1 cellular context compared by ENCODE assay signal in the genomic region with DNA sequence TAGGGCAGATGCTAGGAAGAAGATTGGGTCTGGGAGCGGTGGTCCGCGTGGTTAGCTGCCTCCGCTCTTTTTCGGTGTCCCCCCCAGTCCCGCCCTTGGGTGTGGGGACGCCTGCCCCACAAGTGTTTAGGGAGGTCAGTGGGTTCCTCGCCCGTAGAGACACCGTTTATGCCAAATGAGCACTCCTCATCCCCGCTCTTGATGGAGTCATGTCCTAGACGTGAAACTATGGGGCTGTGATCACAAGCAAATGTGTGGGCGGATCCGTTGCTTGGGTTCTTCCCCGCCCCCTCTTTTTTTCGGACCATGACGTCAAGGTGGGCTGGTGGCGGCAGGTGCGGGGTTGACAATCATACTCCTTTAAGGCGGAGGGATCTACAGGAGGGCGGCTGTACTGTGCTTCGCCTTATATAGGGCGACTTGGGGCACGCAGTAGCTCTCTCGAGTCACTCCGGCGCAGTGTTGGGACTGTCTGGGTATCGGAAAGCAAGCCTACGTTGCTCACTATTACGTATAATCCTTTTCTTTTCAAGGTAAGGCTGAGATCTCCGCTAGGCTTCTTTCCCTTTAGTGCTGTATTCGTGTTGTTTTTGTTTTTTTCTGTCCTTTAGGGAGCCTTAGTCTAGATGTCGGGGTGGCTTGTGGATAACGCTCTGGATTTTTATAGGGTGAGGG.
A peak's percentile ranks its signal among the peaks of the same experiment; 100 is the strongest.
TF ChIP-seq lines count a peak whose summit lies in the region.

A gene (plus strand): TSS at position 439 of the 675 bp plus-strand sequence. CDS start 1,529 bp downstream, outside the sequence.

TF ChIP-seq in GM12878, 131 proteins besides CTCF, POLR2A, EP300 and RAD21 (continued from another document and continues in another):
- TF ChIP-seq, protein P1, sequence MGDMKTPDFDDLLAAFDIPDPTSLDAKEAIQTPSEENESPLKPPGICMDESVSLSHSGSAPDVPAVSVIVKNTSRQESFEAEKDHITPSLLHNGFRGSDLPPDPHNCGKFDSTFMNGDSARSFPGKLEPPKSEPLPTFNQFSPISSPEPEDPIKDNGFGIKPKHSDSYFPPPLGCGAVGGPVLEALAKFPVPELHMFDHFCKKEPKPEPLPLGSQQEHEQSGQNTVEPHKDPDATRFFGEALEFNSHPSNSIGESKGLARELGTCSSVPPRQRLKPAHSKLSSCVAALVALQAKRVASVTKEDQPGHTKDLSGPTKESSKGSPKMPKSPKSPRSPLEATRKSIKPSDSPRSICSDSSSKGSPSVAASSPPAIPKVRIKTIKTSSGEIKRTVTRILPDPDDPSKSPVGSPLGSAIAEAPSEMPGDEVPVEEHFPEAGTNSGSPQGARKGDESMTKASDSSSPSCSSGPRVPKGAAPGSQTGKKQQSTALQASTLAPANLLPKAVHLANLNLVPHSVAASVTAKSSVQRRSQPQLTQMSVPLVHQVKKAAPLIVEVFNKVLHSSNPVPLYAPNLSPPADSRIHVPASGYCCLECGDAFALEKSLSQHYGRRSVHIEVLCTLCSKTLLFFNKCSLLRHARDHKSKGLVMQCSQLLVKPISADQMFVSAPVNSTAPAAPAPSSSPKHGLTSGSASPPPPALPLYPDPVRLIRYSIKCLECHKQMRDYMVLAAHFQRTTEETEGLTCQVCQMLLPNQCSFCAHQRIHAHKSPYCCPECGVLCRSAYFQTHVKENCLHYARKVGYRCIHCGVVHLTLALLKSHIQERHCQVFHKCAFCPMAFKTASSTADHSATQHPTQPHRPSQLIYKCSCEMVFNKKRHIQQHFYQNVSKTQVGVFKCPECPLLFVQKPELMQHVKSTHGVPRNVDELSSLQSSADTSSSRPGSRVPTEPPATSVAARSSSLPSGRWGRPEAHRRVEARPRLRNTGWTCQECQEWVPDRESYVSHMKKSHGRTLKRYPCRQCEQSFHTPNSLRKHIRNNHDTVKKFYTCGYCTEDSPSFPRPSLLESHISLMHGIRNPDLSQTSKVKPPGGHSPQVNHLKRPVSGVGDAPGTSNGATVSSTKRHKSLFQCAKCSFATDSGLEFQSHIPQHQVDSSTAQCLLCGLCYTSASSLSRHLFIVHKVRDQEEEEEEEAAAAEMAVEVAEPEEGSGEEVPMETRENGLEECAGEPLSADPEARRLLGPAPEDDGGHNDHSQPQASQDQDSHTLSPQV (IDR thresholded peaks at IDR 0.05): no peak
- TF ChIP-seq WRNIP1 (IDR thresholded peaks at IDR 0.05; ENCODE audit: borderline replicate concordance, low read depth, low read length) (peak; percentile 93; the same call in 1 of the 2 replicates), MEF2B (IDR thresholded peaks at IDR 0.05; ENCODE audit: partially characterized antibody, poor library complexity, severe bottlenecking) (peak; percentile 56), RB1 (IDR thresholded peaks at IDR 0.05; ENCODE audit: borderline replicate concordance) (peak; percentile 57; the same call in 1 of the 2 replicates), SP1 (IDR thresholded peaks at IDR 0.05; ENCODE audit: low read depth, low read length) (peak; percentile 95), ZZZ3 (IDR thresholded peaks at IDR 0.05; ENCODE audit: control insufficient read depth, insufficient read length, low read depth) (no peak), CEBPB (IDR thresholded peaks at IDR 0.05; ENCODE audit: borderline replicate concordance in 1 of 2, low read depth in 2 of 2, low read length in 2 of 2) (no peak), TCF3 (IDR thresholded peaks at IDR 0.05; ENCODE audit: borderline replicate concordance, insufficient read depth, low read depth, low read length) (peak; percentile 96), RBBP5 (conservative IDR thresholded peaks at IDR 0.05) (no peak), HDAC6 (IDR thresholded peaks at IDR 0.05; ENCODE audit: unreplicated experiment) (peak; percentile 97), POLR2AphosphoS2 (IDR thresholded peaks at IDR 0.05; ENCODE audit: low read depth, low read length) (peak; percentile 100), SIX5 (IDR thresholded peaks at IDR 0.05; ENCODE audit: low read depth, low read length, severe bottlenecking) (no peak), SREBF1 (IDR thresholded peaks at IDR 0.05; ENCODE audit: low read length) (no peak), CHD4 (IDR thresholded peaks at IDR 0.05) (no peak), EED (IDR thresholded peaks at IDR 0.05; ENCODE audit: low read depth) (no peak), NR2F1 (conservative IDR thresholded peaks at IDR 0.05) (no peak), CREB1 (IDR thresholded peaks at IDR 0.05; ENCODE audit: low read depth) (peak; percentile 90), SMAD5 (IDR thresholded peaks at IDR 0.05; ENCODE audit: low read depth) (peak; percentile 99), BCL11A (IDR thresholded peaks at IDR 0.05; ENCODE audit: low read depth, low read length) (0 out of 2 replicates have a peak, but pooled peaks have one; percentile 48), CBX3 (IDR thresholded peaks at IDR 0.05; ENCODE audit: borderline replicate concordance, low read depth) (no peak), MTA3 (IDR thresholded peaks at IDR 0.05; ENCODE audit: borderline replicate concordance, low read length) (peak; percentile 82; the same call in 1 of the 2 replicates), ZNF622 (IDR thresholded peaks at IDR 0.05) (no peak), NFIC (IDR thresholded peaks at IDR 0.05; ENCODE audit: low read depth, low read length) (no peak; the same call in 1 of the 2 replicates)
- TF ChIP-seq, protein P2, sequence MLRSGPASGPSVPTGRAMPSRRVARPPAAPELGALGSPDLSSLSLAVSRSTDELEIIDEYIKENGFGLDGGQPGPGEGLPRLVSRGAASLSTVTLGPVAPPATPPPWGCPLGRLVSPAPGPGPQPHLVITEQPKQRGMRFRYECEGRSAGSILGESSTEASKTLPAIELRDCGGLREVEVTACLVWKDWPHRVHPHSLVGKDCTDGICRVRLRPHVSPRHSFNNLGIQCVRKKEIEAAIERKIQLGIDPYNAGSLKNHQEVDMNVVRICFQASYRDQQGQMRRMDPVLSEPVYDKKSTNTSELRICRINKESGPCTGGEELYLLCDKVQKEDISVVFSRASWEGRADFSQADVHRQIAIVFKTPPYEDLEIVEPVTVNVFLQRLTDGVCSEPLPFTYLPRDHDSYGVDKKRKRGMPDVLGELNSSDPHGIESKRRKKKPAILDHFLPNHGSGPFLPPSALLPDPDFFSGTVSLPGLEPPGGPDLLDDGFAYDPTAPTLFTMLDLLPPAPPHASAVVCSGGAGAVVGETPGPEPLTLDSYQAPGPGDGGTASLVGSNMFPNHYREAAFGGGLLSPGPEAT (IDR thresholded peaks at IDR 0.05; ENCODE audit: low read depth): peak; percentile 88
- TF ChIP-seq, protein P3, sequence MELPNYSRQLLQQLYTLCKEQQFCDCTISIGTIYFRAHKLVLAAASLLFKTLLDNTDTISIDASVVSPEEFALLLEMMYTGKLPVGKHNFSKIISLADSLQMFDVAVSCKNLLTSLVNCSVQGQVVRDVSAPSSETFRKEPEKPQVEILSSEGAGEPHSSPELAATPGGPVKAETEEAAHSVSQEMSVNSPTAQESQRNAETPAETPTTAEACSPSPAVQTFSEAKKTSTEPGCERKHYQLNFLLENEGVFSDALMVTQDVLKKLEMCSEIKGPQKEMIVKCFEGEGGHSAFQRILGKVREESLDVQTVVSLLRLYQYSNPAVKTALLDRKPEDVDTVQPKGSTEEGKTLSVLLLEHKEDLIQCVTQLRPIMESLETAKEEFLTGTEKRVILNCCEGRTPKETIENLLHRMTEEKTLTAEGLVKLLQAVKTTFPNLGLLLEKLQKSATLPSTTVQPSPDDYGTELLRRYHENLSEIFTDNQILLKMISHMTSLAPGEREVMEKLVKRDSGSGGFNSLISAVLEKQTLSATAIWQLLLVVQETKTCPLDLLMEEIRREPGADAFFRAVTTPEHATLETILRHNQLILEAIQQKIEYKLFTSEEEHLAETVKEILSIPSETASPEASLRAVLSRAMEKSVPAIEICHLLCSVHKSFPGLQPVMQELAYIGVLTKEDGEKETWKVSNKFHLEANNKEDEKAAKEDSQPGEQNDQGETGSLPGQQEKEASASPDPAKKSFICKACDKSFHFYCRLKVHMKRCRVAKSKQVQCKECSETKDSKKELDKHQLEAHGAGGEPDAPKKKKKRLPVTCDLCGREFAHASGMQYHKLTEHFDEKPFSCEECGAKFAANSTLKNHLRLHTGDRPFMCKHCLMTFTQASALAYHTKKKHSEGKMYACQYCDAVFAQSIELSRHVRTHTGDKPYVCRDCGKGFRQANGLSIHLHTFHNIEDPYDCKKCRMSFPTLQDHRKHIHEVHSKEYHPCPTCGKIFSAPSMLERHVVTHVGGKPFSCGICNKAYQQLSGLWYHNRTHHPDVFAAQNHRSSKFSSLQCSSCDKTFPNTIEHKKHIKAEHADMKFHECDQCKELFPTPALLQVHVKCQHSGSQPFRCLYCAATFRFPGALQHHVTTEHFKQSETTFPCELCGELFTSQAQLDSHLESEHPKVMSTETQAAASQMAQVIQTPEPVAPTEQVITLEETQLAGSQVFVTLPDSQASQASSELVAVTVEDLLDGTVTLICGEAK (IDR thresholded peaks at IDR 0.05; ENCODE audit: borderline replicate concordance): no peak
- TF ChIP-seq, protein P4, sequence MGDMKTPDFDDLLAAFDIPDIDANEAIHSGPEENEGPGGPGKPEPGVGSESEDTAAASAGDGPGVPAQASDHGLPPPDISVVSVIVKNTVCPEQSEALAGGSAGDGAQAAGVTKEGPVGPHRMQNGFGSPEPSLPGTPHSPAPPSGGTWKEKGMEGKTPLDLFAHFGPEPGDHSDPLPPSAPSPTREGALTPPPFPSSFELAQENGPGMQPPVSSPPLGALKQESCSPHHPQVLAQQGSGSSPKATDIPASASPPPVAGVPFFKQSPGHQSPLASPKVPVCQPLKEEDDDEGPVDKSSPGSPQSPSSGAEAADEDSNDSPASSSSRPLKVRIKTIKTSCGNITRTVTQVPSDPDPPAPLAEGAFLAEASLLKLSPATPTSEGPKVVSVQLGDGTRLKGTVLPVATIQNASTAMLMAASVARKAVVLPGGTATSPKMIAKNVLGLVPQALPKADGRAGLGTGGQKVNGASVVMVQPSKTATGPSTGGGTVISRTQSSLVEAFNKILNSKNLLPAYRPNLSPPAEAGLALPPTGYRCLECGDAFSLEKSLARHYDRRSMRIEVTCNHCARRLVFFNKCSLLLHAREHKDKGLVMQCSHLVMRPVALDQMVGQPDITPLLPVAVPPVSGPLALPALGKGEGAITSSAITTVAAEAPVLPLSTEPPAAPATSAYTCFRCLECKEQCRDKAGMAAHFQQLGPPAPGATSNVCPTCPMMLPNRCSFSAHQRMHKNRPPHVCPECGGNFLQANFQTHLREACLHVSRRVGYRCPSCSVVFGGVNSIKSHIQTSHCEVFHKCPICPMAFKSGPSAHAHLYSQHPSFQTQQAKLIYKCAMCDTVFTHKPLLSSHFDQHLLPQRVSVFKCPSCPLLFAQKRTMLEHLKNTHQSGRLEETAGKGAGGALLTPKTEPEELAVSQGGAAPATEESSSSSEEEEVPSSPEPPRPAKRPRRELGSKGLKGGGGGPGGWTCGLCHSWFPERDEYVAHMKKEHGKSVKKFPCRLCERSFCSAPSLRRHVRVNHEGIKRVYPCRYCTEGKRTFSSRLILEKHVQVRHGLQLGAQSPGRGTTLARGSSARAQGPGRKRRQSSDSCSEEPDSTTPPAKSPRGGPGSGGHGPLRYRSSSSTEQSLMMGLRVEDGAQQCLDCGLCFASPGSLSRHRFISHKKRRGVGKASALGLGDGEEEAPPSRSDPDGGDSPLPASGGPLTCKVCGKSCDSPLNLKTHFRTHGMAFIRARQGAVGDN (IDR thresholded peaks at IDR 0.05): peak; percentile 93
- TF ChIP-seq, protein P5, sequence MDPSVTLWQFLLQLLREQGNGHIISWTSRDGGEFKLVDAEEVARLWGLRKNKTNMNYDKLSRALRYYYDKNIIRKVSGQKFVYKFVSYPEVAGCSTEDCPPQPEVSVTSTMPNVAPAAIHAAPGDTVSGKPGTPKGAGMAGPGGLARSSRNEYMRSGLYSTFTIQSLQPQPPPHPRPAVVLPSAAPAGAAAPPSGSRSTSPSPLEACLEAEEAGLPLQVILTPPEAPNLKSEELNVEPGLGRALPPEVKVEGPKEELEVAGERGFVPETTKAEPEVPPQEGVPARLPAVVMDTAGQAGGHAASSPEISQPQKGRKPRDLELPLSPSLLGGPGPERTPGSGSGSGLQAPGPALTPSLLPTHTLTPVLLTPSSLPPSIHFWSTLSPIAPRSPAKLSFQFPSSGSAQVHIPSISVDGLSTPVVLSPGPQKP (IDR thresholded peaks at IDR 0.05; ENCODE audit: low read depth, low read length): no peak
- TF ChIP-seq, protein P6, sequence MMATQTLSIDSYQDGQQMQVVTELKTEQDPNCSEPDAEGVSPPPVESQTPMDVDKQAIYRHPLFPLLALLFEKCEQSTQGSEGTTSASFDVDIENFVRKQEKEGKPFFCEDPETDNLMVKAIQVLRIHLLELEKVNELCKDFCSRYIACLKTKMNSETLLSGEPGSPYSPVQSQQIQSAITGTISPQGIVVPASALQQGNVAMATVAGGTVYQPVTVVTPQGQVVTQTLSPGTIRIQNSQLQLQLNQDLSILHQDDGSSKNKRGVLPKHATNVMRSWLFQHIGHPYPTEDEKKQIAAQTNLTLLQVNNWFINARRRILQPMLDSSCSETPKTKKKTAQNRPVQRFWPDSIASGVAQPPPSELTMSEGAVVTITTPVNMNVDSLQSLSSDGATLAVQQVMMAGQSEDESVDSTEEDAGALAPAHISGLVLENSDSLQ (IDR thresholded peaks at IDR 0.05): no peak; the same call in 1 of the 2 replicates
- TF ChIP-seq, protein P7, sequence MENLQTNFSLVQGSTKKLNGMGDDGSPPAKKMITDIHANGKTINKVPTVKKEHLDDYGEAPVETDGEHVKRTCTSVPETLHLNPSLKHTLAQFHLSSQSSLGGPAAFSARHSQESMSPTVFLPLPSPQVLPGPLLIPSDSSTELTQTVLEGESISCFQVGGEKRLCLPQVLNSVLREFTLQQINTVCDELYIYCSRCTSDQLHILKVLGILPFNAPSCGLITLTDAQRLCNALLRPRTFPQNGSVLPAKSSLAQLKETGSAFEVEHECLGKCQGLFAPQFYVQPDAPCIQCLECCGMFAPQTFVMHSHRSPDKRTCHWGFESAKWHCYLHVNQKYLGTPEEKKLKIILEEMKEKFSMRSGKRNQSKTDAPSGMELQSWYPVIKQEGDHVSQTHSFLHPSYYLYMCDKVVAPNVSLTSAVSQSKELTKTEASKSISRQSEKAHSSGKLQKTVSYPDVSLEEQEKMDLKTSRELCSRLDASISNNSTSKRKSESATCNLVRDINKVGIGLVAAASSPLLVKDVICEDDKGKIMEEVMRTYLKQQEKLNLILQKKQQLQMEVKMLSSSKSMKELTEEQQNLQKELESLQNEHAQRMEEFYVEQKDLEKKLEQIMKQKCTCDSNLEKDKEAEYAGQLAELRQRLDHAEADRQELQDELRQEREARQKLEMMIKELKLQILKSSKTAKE (IDR thresholded peaks at IDR 0.05; ENCODE audit: low read depth, poor library complexity, severe bottlenecking): peak; percentile 76
- TF ChIP-seq, protein P8, sequence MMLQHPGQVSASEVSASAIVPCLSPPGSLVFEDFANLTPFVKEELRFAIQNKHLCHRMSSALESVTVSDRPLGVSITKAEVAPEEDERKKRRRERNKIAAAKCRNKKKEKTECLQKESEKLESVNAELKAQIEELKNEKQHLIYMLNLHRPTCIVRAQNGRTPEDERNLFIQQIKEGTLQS (IDR thresholded peaks at IDR 0.05; ENCODE audit: borderline replicate concordance, extremely low read depth, low read depth, low read length): no peak
- TF ChIP-seq, protein P9, sequence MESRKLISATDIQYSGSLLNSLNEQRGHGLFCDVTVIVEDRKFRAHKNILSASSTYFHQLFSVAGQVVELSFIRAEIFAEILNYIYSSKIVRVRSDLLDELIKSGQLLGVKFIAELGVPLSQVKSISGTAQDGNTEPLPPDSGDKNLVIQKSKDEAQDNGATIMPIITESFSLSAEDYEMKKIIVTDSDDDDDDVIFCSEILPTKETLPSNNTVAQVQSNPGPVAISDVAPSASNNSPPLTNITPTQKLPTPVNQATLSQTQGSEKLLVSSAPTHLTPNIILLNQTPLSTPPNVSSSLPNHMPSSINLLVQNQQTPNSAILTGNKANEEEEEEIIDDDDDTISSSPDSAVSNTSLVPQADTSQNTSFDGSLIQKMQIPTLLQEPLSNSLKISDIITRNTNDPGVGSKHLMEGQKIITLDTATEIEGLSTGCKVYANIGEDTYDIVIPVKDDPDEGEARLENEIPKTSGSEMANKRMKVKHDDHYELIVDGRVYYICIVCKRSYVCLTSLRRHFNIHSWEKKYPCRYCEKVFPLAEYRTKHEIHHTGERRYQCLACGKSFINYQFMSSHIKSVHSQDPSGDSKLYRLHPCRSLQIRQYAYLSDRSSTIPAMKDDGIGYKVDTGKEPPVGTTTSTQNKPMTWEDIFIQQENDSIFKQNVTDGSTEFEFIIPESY (IDR thresholded peaks at IDR 0.05): 0 out of 2 replicates have a peak, but pooled peaks have one; percentile 73
